ENCODE assay signal across 4 cellular contexts in the genomic region with DNA sequence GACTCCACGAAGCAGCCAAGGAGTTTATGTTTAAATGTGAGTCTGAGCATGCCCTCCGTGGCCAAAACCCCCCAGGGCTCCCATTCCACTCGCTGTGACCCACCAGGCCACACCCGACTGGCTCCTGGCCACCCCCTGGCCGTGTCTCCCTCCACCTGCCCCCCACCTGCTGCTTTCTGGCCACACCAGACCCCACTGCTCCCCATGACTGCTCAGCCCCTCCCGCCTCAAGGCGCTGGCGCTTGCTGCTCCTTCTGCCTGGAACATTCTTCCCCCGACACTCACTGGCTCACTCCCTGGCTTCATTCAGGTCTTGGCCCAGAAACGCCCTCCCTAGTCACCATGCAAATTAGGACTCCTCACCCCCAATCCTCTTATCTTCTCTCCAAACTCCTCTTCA.
"Had no signal": no experiment of that assay in that cellular context is flagged by ENCODE, and none has a peak within 500 bp of the region (broad histone marks: within the 10 kb centered on the region; RNA-seq: fewer than 3 reads in every experiment).

No MANE protein-coding gene starts in this region.

- H3K4me3 ChIP-seq: GM23338 had no signal

- DNase-seq: H9, HCEC 1CT, IMR-90 had no signal
